ENCODE assay signal across 9 cellular contexts in genomic region chr9:120610975-120611689, GRCh38. TPM values are rescaled to one million over a fixed set of nuclear protein-coding genes. Genes with fewer than 3 reads are reported as not detected.
A peak's percentile ranks its signal among the peaks of the same experiment; 100 is the strongest.
DNase-seq lines count a peak whose midpoint lies in the region; ATAC-seq, FAIRE-seq and TF ChIP-seq lines count a peak whose summit lies in the region.
"Had no signal": no experiment of that assay in that cellular context is flagged by ENCODE, and none has a peak within 500 bp of the region (broad histone marks: within the 10 kb centered on the region; RNA-seq: fewer than 3 reads in every experiment).

No MANE protein-coding gene starts in this region.

- ATAC-seq in GM21786 (IDR thresholded peaks at IDR 0.05; ENCODE audit: unreplicated experiment) (no peak), HG03139 (IDR thresholded peaks at IDR 0.05; ENCODE audit: unreplicated experiment) (no peak), GM19324 (IDR thresholded peaks at IDR 0.05; ENCODE audit: low FRiP score, unreplicated experiment) (no peak)

- no peak overlapping the region for H3K4me3 ChIP-seq in fibroblast of villous mesenchyme (ENCODE audit: low read depth, low read length)

- in situ Hi-C loops in ACHN (cut with HindIII; ENCODE audit: low pct_ligation_motif_present, low pct_unique_long_range_greater_than_20kb, low sequenced_read_pairs), result no loop called here
- in situ Hi-C loops in GM13977 (cut with MboI; ENCODE audit: low pct_unique_long_range_greater_than_20kb, low sequenced_read_pairs, unreplicated experiment), result no loop called here

- peak; percentile 2 for TF ChIP-seq CTCF in GM13977 (IDR thresholded peaks at IDR 0.05; ENCODE audit: extremely low read depth, insufficient read depth, missing control alignments)
- TF ChIP-seq CTCF in RWPE1 (conservative IDR thresholded peaks at IDR 0.05; ENCODE audit: low read depth), result peak; percentile 18; the same call in 1 of the 2 replicates
- peak; percentile 36 for TF ChIP-seq CTCF in fibroblast of villous mesenchyme (IDR thresholded peaks at IDR 0.05; ENCODE audit: insufficient read depth, low read depth, low read length)

- POLR2A ChIA-PET in RWPE1 (lab: Yijun Ruan, JAX; ENCODE audit: low non-redundant PET), result no interaction called here

- CTCF ChIA-PET in RWPE1 (lab: Yijun Ruan, JAX), result interaction anchor here (0.6 to 1.7 kb wide), 3 partner anchors 9 to 464 kb away, joined by 3 to 4 read pairs (median 3); no protein-coding TSS in a partner anchor

- no peak for FAIRE-seq in GM19239 (lab: Jason Lieb, UNC)

- DNase-seq in ACHN (peak; percentile 21), GM13977 (ENCODE audit: low spot score) (no peak), RWPE1 (ENCODE audit: low spot score) (no peak), fibroblast of villous mesenchyme (ENCODE audit: low read depth) (no peak), GM19239 (ENCODE audit: insufficient read length, low spot score) (no peak)
- DNase-seq: DMS153 had no signal

- no peak overlapping the region for H3K27ac ChIP-seq in RWPE1

RNA-seq across cellular contexts. Expression of gene CDK5RAP2, which starts 31.2 kb away (rescaled TPM):
- total RNA-seq in fibroblast of villous mesenchyme, result 19.0 and 21.2 TPM in 2 replicates
